ENCODE assay signal across 11 cellular contexts in genomic region chr1:11384170-11384554, GRCh38.
A peak's percentile ranks its signal among the peaks of the same experiment; 100 is the strongest.
DNase-seq lines count a peak whose midpoint lies in the region; ATAC-seq, FAIRE-seq and TF ChIP-seq lines count a peak whose summit lies in the region.
"Had no signal": no experiment of that assay in that cellular context is flagged by ENCODE, and none has a peak within 500 bp of the region (broad histone marks: within the 10 kb centered on the region; RNA-seq: fewer than 3 reads in every experiment).

No MANE protein-coding gene starts in this region.

- H3K27ac ChIP-seq in breast epithelium = no peak overlapping the region
- no peak overlapping the region for H3K27ac ChIP-seq in GM12878 (ENCODE audit: control insufficient read depth, insufficient read depth)
- H3K27ac ChIP-seq: heart right ventricle, sigmoid colon had no signal

- H3K4me1 ChIP-seq in breast epithelium (no peaks in the 10 kb centered on the region), GM12878 (ENCODE audit: control insufficient read depth, insufficient read depth, low read length) (peaks cover 13% of the 10 kb centered on the region)
- H3K4me1 ChIP-seq: heart right ventricle, sigmoid colon had no signal

- no peaks in the 10 kb centered on the region for H4K20me1 ChIP-seq in GM12878 (ENCODE audit: control insufficient read depth, insufficient read depth)

- no peak overlapping the region for H2AFZ ChIP-seq in GM12878 (ENCODE audit: control insufficient read depth, low read depth, low read length)

- H3K27ac Mint-ChIP-seq in MCF 10A (ENCODE audit: low read depth, unreplicated experiment) = no peak overlapping the region
- peak overlapping the region; percentile 50 to 87 for H3K27ac Mint-ChIP-seq in stimulated activated naive CD8-positive, alpha-beta T cell treated with anti-CD3 and anti-CD28 coated beads, Interleukin-15, amount 100 ng/mL, for 72 hours
- H3K27ac Mint-ChIP-seq: dendritic cell treated with granulocyte-macrophage colony-stimulating factor and Interleukin-4, amounts not matched to agents 40 ng/mL and 50 ng/mL, for 4 days had no signal

- TF ChIP-seq EP300 in GM12878 (IDR thresholded peaks at IDR 0.05; ENCODE audit: borderline replicate concordance in 1 of 2, control insufficient read depth in 1 of 2, low read depth in 2 of 2, low read length in 2 of 2) = no peak

- H3K4me3 Mint-ChIP-seq in MCF 10A (ENCODE audit: unreplicated experiment) = no peak overlapping the region
- H3K4me3 Mint-ChIP-seq in stimulated activated naive CD8-positive, alpha-beta T cell treated with anti-CD3 and anti-CD28 coated beads, Interleukin-15, amount 100 ng/mL, for 72 hours = peak overlapping the region; percentile 32 to 74
- H3K4me3 Mint-ChIP-seq: dendritic cell treated with granulocyte-macrophage colony-stimulating factor and Interleukin-4, amounts not matched to agents 40 ng/mL and 50 ng/mL, for 4 days had no signal

- TF ChIP-seq CTCF in MCF 10A (IDR thresholded peaks at IDR 0.05; ENCODE audit: unreplicated experiment) (no peak), breast epithelium (IDR thresholded peaks at IDR 0.05) (no peak), GM12878 (IDR thresholded peaks at IDR 0.05 in 2 of 3, conservative IDR thresholded peaks at IDR 0.05 in 1 of 3; ENCODE audit: control insufficient read depth in 2 of 3, extremely low read depth in 1 of 3, insufficient read depth in 1 of 3, low read depth in 3 of 3, low read length in 3 of 3) (no peak)

- ATAC-seq in GM12878 = peak; percentile 76
- ATAC-seq in stimulated activated naive CD8-positive, alpha-beta T cell treated with anti-CD3 and anti-CD28 coated beads, Interleukin-15, amount 100 ng/mL, for 72 hours = peak; percentile 96
- ATAC-seq: heart right ventricle had no signal

- FAIRE-seq in GM12878 (lab: Jason Lieb, UNC) = peak; percentile 75

- BruUV-seq in MCF 10A (replicated peaks; lab: Mats Ljungman, UMichigan) (no TSS peak), GM12878 (replicated peaks; lab: Mats Ljungman, UMichigan) (no TSS peak)

- DNase-seq in MCF 10A (ENCODE audit: unreplicated experiment) = peak; percentile 66
- no peak for DNase-seq in breast epithelium (ENCODE audit: low spot score in 2 of 2)
- DNase-seq in NCI-H226 = peak; percentile 34
- peak; percentile 23 for DNase-seq in GM12878 (ENCODE audit: low read depth, low spot score)
- DNase-seq in stimulated activated naive CD8-positive, alpha-beta T cell treated with anti-CD3 and anti-CD28 coated beads, Interleukin-15, amount 100 ng/mL, for 72 hours = peak in 1 of 2 donors; percentile 26
- DNase-seq in middle frontal gyrus (ENCODE audit: extremely low spot score, low spot score) = no peak
- DNase-seq in cerebellum (ENCODE audit: low spot score) = no peak
- DNase-seq in effector CD8-positive, alpha-beta T cell (lab: John Stamatoyannopoulos, UW) = no peak
- DNase-seq: heart right ventricle, sigmoid colon had no signal

- intact Hi-C loops in MCF 10A (cut with micrococcal nuclease) = no loop called here
- intact Hi-C loops in breast epithelium (cut with DNase I; ENCODE audit: low total_unique reads) = no loop called here
- intact Hi-C loops in GM12878 (cut with micrococcal nuclease; ENCODE audit: unreplicated experiment) = no loop called here

- no peaks in the 10 kb centered on the region for H3K79me2 ChIP-seq in GM12878 (ENCODE audit: control insufficient read depth, insufficient read depth, low read length)

- no peaks in the 10 kb centered on the region for H3K9me3 ChIP-seq in breast epithelium
- H3K9me3 ChIP-seq in GM12878 (replicated peaks; ENCODE audit: control insufficient read depth, insufficient read depth, low read length) = peaks cover 2% of the 10 kb centered on the region; the same call in 2 of the 3 replicates
- H3K9me3 ChIP-seq: heart right ventricle had no signal

- no peaks in the 10 kb centered on the region for H3K9me3 Mint-ChIP-seq in MCF 10A (ENCODE audit: unreplicated experiment)
- peaks cover 0 to 8% of the 10 kb centered on the region in 2 donors for H3K9me3 Mint-ChIP-seq in stimulated activated naive CD8-positive, alpha-beta T cell treated with anti-CD3 and anti-CD28 coated beads, Interleukin-15, amount 100 ng/mL, for 72 hours
- H3K9me3 Mint-ChIP-seq: dendritic cell treated with granulocyte-macrophage colony-stimulating factor and Interleukin-4, amounts not matched to agents 40 ng/mL and 50 ng/mL, for 4 days had no signal

- peaks cover 9% of the 10 kb centered on the region for H3K4me1 Mint-ChIP-seq in MCF 10A (ENCODE audit: insufficient read depth, unreplicated experiment)
- H3K4me1 Mint-ChIP-seq in stimulated activated naive CD8-positive, alpha-beta T cell treated with anti-CD3 and anti-CD28 coated beads, Interleukin-15, amount 100 ng/mL, for 72 hours = peaks cover 28% of the 10 kb centered on the region

- CTCF ChIA-PET in MCF 10A (lab: Yijun Ruan, JAX) (no interaction called here), GM12878 (lab: Yijun Ruan, JAX) (no interaction called here)

- peaks cover 45% of the 10 kb centered on the region for H3K27me3 Mint-ChIP-seq in MCF 10A (ENCODE audit: insufficient read depth, unreplicated experiment)
- H3K27me3 Mint-ChIP-seq in stimulated activated naive CD8-positive, alpha-beta T cell treated with anti-CD3 and anti-CD28 coated beads, Interleukin-15, amount 100 ng/mL, for 72 hours = peaks cover 35% of the 10 kb centered on the region

- TF ChIP-seq RAD21 in GM12878 (IDR thresholded peaks at IDR 0.05; ENCODE audit: insufficient read depth, low read depth, low read length) = no peak

- H3K36me3 Mint-ChIP-seq in MCF 10A (ENCODE audit: insufficient read depth, unreplicated experiment) = peaks cover 7% of the 10 kb centered on the region

- TF ChIP-seq POLR2A in breast epithelium (IDR thresholded peaks at IDR 0.05) (no peak), GM12878 (IDR thresholded peaks at IDR 0.05; ENCODE audit: low read depth, low read length) (no peak)

- H3K4me3 ChIP-seq in breast epithelium = no peak overlapping the region
- no peak overlapping the region for H3K4me3 ChIP-seq in GM12878
- H3K4me3 ChIP-seq: heart right ventricle, sigmoid colon had no signal

- 22% methylated on average over 6 of the region's 6 CpGs for WGBS in GM12878 (ENCODE audit: insufficient coverage, insufficient replicate concordance, low lambda C conversion rate, missing lambda C conversion rate)

- RAD21 ChIA-PET in GM12878 (lab: Charles Lee; ENCODE audit: unreplicated experiment) = no interaction called here

- peak overlapping the region; percentile 64; the same call in 1 of the 2 replicates for H3K4me2 ChIP-seq in GM12878 (ENCODE audit: control insufficient read depth, insufficient read depth)

- peaks cover 0 to 12% of the 10 kb centered on the region in 2 donors for H3K27me3 ChIP-seq in breast epithelium
- peaks cover 0 to 1% of the 10 kb centered on the region in 2 experiments; a peak in 1 of 4 replicates for H3K27me3 ChIP-seq in GM12878 (replicated peaks in 1 of 2; ENCODE audit: control insufficient read depth in 2 of 2, insufficient read depth in 2 of 2, low read length in 1 of 2)

- POLR2A ChIA-PET in MCF 10A (lab: Yijun Ruan, JAX) (interaction anchor here (0.7 kb wide), 1 partner anchor 771 kb away, joined by 4 read pairs; no protein-coding TSS in a partner anchor), GM12878 (lab: Charles Lee) (no interaction called here)

- H3K36me3 ChIP-seq in breast epithelium = no peaks in the 10 kb centered on the region
- H3K36me3 ChIP-seq in GM12878 (ENCODE audit: control insufficient read depth in 2 of 2, insufficient read depth in 2 of 2, low read length in 1 of 2) = no peaks in the 10 kb centered on the region
- H3K36me3 ChIP-seq: heart right ventricle, sigmoid colon had no signal

- SMC1A ChIA-PET in GM12878 (lab: Charles Lee; ENCODE audit: uncharacterized antibody, unreplicated experiment) = no interaction called here

- in situ Hi-C loops in GM12878 (cut with MboI) = no loop called here

- H3K9ac ChIP-seq in GM12878 (ENCODE audit: control insufficient read depth, insufficient read depth, low read length) = no peak overlapping the region

TF ChIP-seq in GM12878, 131 proteins besides CTCF, POLR2A, EP300 and RAD21 (continues in another document):
- TF ChIP-seq ZNF207 (IDR thresholded peaks at IDR 0.05; ENCODE audit: borderline replicate concordance) (no peak), DPF2 (IDR thresholded peaks at IDR 0.05) (peak; percentile 31; the same call in 1 of the 2 replicates), IRF5 (IDR thresholded peaks at IDR 0.05; ENCODE audit: borderline replicate concordance) (no peak), ATF7 (IDR thresholded peaks at IDR 0.05; ENCODE audit: low read depth) (peak; percentile 49; the same call in 1 of the 2 replicates), POU2F2 (IDR thresholded peaks at IDR 0.05; ENCODE audit: borderline replicate concordance, low read depth, low read length) (no peak), CREB1 (IDR thresholded peaks at IDR 0.05; ENCODE audit: low read depth) (no peak), ZNF24 (IDR thresholded peaks at IDR 0.05) (no peak), SIX5 (IDR thresholded peaks at IDR 0.05; ENCODE audit: low read depth, low read length, severe bottlenecking) (no peak)
- TF ChIP-seq, protein P1, sequence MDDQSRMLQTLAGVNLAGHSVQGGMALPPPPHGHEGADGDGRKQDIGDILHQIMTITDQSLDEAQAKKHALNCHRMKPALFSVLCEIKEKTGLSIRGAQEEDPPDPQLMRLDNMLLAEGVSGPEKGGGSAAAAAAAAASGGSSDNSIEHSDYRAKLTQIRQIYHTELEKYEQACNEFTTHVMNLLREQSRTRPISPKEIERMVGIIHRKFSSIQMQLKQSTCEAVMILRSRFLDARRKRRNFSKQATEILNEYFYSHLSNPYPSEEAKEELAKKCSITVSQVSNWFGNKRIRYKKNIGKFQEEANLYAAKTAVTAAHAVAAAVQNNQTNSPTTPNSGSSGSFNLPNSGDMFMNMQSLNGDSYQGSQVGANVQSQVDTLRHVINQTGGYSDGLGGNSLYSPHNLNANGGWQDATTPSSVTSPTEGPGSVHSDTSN (IDR thresholded peaks at IDR 0.05; ENCODE audit: insufficient replicate concordance, low read depth, low read length) = peak; percentile 91

Comparison
In these comparisons a context has a peak if more than half of its experiments do, and no peak if none do; other contexts are left out.
1. DNase-seq: peak in MCF 10A (single experiment), NCI-H226 (single experiment) and GM12878 (single experiment); none in breast epithelium (0 of 2), middle frontal gyrus (single experiment), cerebellum (single experiment) and effector CD8-positive, alpha-beta T cell (single experiment).